Comparison of ENCODE assay signal across 10 cellular contexts in the genomic region with DNA sequence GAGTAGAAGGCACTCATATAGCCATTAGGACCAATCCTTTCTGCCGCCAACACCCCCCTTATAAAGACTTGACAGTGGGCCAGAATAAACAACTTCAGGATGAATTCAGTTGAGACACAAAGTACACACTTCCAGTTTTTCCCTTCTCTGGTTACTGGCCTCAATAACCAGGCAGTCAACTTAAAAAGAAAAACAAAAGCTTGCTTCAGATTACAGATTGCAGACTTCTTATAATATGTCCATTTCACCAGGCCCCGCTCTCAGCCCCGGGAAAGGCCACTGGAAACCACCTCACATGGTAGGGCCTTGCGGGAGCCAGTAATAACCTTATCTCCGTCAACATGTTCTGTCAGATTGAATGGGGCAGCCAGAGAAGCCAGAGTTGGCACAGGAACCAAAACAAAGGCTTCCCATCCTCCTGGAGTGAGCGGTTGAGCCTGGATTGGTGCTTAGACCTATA.
DNase-seq lines count a peak whose midpoint lies in the region; ATAC-seq and TF ChIP-seq lines count a peak whose summit lies in the region.
"Had no signal": no experiment of that assay in that cellular context is flagged by ENCODE, and none has a peak within 500 bp of the region (broad histone marks: within the 10 kb centered on the region; RNA-seq: fewer than 3 reads in every experiment).

No MANE protein-coding gene starts in this region.

- H3K27me3 Mint-ChIP-seq in chondrocyte (ENCODE audit: low read depth), result no peaks in the 10 kb centered on the region

- intact Hi-C loops in lower lobe of right lung (cut with DNase I) (loop anchor here (5.0 kb wide), 1 partner anchor 40 kb away; no protein-coding TSS in a partner anchor), vagina (cut with DNase I) (no loop called here)

- peak overlapping the region; percentile 14 for H3K4me3 Mint-ChIP-seq in chondrocyte (ENCODE audit: unreplicated experiment)

- H3K27ac ChIP-seq in lower lobe of right lung, result peak overlapping the region; percentile 69
- peak overlapping the region; percentile 78 for H3K27ac ChIP-seq in vagina

- H3K9me3 Mint-ChIP-seq in chondrocyte (ENCODE audit: low read depth), result no peaks in the 10 kb centered on the region

- no peaks in the 10 kb centered on the region for H3K36me3 ChIP-seq in lower lobe of right lung
- H3K36me3 ChIP-seq in vagina, result no peaks in the 10 kb centered on the region

- H3K27me3 ChIP-seq in lower lobe of right lung (ENCODE audit: low read depth) (no peaks in the 10 kb centered on the region), vagina (no peaks in the 10 kb centered on the region)

- DNase-seq in NCI-H2107 treated with DMSO at 0.1 percent for 48 hours (lab: John Stamatoyannopoulos, UW; ENCODE audit: unreplicated experiment), result peak; percentile 99
- DNase-seq in chondrocyte (ENCODE audit: low spot score), result no peak
- no peak for DNase-seq in lower lobe of right lung
- DNase-seq in vagina (ENCODE audit: extremely low spot score in 2 of 2), result no peak
- no peak for DNase-seq in RKO (ENCODE audit: low spot score)
- no peak for DNase-seq in T1000 (lab: John Stamatoyannopoulos, UW)
- DNase-seq in activated CD4-positive, CD25-positive, alpha-beta regulatory T cell (lab: John Stamatoyannopoulos, UW), result no peak
- DNase-seq: activated CD8-positive, alpha-beta memory T cell treated with anti-CD3 and anti-CD28 coated beads for 24 hours; NCI-H2171; stimulated activated CD4-positive, alpha-beta T cell treated with anti-CD3 and anti-CD28 coated beads, Interleukin-15, amount 100 ng/mL, for 24 hours had no signal

- H3K4me3 ChIP-seq in lower lobe of right lung, result no peak overlapping the region
- H3K4me3 ChIP-seq in vagina, result no peak overlapping the region

- H3K36me3 Mint-ChIP-seq in chondrocyte (ENCODE audit: low read depth), result no peaks in the 10 kb centered on the region

- peak overlapping the region; percentile 89 for H3K27ac Mint-ChIP-seq in chondrocyte (ENCODE audit: unreplicated experiment)

- peaks cover 77% of the 10 kb centered on the region for H3K4me1 ChIP-seq in lower lobe of right lung
- peaks cover 86% of the 10 kb centered on the region for H3K4me1 ChIP-seq in vagina

- ATAC-seq in lower lobe of right lung, result peak; percentile 64 to 75

- peaks cover 60% of the 10 kb centered on the region for H3K4me1 Mint-ChIP-seq in chondrocyte (ENCODE audit: low read depth)

- no peaks in the 10 kb centered on the region for H3K9me3 ChIP-seq in lower lobe of right lung
- no peaks in the 10 kb centered on the region for H3K9me3 ChIP-seq in vagina

- TF ChIP-seq POLR2A in vagina (IDR thresholded peaks at IDR 0.05), result no peak

- TF ChIP-seq CTCF in chondrocyte (IDR thresholded peaks at IDR 0.05) (no peak), lower lobe of right lung (IDR thresholded peaks at IDR 0.05) (no peak), vagina (IDR thresholded peaks at IDR 0.05) (no peak)
